8 cellular contexts compared by ENCODE assay signal in the genomic region with DNA sequence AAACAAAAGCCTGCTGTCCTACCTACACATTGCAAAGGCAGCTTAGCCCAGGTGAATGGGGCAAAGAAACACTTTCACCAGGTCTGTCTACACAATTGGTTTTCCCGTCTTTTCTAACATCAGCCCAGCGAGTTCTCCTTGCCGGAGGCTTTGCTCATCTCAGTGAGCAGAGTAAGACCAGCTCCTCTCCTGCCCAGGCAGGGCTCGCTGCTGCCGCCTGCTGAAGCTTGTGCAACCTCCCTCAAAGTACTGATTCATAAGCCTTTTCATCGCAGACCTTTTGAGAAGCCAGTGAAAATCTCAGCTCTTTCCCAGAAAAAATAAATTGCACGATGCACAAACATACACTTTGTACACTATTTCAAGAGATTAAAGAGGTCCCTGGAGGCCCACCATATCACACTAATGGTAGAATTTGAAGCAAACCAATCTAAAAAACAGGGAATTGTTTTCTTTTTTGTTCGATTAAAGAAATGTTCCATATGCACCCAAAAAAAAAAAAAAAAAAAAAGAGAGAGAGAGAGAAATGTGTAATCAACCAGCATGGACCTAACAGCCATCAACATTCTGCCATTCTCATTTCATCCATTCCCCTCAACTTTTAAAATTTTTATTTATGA.
A peak's percentile ranks its signal among the peaks of the same experiment; 100 is the strongest.
DNase-seq lines count a peak whose midpoint lies in the region; ATAC-seq and TF ChIP-seq lines count a peak whose summit lies in the region.

No MANE protein-coding gene starts in this region.

- H3K9me3 ChIP-seq in A673 (ENCODE audit: low read depth, low read length, poor library complexity, severe bottlenecking) (no peaks in the 10 kb centered on the region), MM.1S (replicated peaks; ENCODE audit: insufficient read depth, low read length) (no peaks in the 10 kb centered on the region)

- H3F3A ChIP-seq in MM.1S (ENCODE audit: insufficient read depth, low read length), result no peaks in the 10 kb centered on the region

- CTCF ChIA-PET in A673 (lab: Charles Lee), result interaction anchor here (0.5 to 2.0 kb wide), 17 partner anchors 10 to 1482 kb away, joined by 3 to 17 read pairs (median 5); no protein-coding TSS in a partner anchor

- no TSS peak for BruUV-seq in A673 (replicated peaks; lab: Mats Ljungman, UMichigan)

- no peak overlapping the region for H2AFZ ChIP-seq in MM.1S (ENCODE audit: low read length)

- H3K27me3 ChIP-seq in A673 (replicated peaks; ENCODE audit: insufficient read depth, low read depth, low read length, poor library complexity), result peaks cover 14% of the 10 kb centered on the region
- no peaks in the 10 kb centered on the region for H3K27me3 ChIP-seq in MM.1S (replicated peaks; ENCODE audit: insufficient read depth, low read length)

- POLR2A ChIA-PET in A673 (lab: Charles Lee; ENCODE audit: low non-redundant PET), result no interaction called here

- in situ Hi-C loops in GM13976 (cut with MboI; ENCODE audit: low sequenced_read_pairs, unreplicated experiment), result loop anchor here (10.0 to 25.0 kb wide), 2 partner anchors 569 to 1477 kb away; no protein-coding TSS in a partner anchor

- no peaks in the 10 kb centered on the region for H3K9me2 ChIP-seq in MM.1S (replicated peaks; ENCODE audit: insufficient read depth, low read length)

- no peaks in the 10 kb centered on the region for H4K20me1 ChIP-seq in MM.1S (ENCODE audit: insufficient read depth, low read length)

- no peaks in the 10 kb centered on the region for H3K79me2 ChIP-seq in MM.1S (ENCODE audit: low read length)

- H3K27ac ChIP-seq in A673 (ENCODE audit: low read depth, low read length, poor library complexity, severe bottlenecking), result no peak overlapping the region
- H3K27ac ChIP-seq in MM.1S (ENCODE audit: low read length), result no peak overlapping the region

- intact Hi-C loops in A673 (cut with micrococcal nuclease; ENCODE audit: unreplicated experiment) (loop anchor here (1.0 to 10.0 kb wide), 5 partner anchors 59 to 1389 kb away; no protein-coding TSS in a partner anchor), cardiac septum (cut with DNase I) (no loop called here)

- ATAC-seq in GM19023 (IDR thresholded peaks at IDR 0.05; ENCODE audit: unreplicated experiment) (no peak), HG03565 (IDR thresholded peaks at IDR 0.05; ENCODE audit: unreplicated experiment) (no peak)

- H3K4me2 ChIP-seq in MM.1S (ENCODE audit: low read depth, low read length), result no peak overlapping the region

- no peak overlapping the region for H3K9ac ChIP-seq in MM.1S (ENCODE audit: low read length)

- DNase-seq in A673 (ENCODE audit: low spot score), result peak; percentile 94
- peak; percentile 15 for DNase-seq in GM13976 (ENCODE audit: low spot score)
- peak; percentile 14 for DNase-seq in MM.1S
- DNase-seq in activated CD4-positive, alpha-beta T cell treated with anti-CD3 and anti-CD28 coated beads, Interleukin-2, amount 50 U/mL, for 48 hours, result peak; percentile 7
- peak; percentile 77 for DNase-seq in cardiac septum (ENCODE audit: low spot score)
- no peak for DNase-seq in retinal pigment epithelial cell (ENCODE audit: low read depth)

- peak; percentile 100 for TF ChIP-seq CTCF in A673 (conservative IDR thresholded peaks at IDR 0.05; ENCODE audit: low read depth, low read length)
- TF ChIP-seq CTCF in GM13976 (IDR thresholded peaks at IDR 0.05; ENCODE audit: borderline replicate concordance, control extremely low read depth, extremely low read depth, insufficient read depth, missing control alignments), result peak; percentile 45
- TF ChIP-seq CTCF in MM.1S (IDR thresholded peaks at IDR 0.05; ENCODE audit: low read length), result peak; percentile 37
- TF ChIP-seq CTCF in retinal pigment epithelial cell (conservative IDR thresholded peaks at IDR 0.05; ENCODE audit: low read depth, low read length), result peak; percentile 98

- no peaks in the 10 kb centered on the region for H3K4me1 ChIP-seq in A673 (ENCODE audit: insufficient read depth, low read length, poor library complexity, severe bottlenecking)
- H3K4me1 ChIP-seq in MM.1S (ENCODE audit: low read length), result no peaks in the 10 kb centered on the region

- no peaks in the 10 kb centered on the region for H3K36me3 ChIP-seq in A673 (ENCODE audit: insufficient read depth, low read length, poor library complexity, severe bottlenecking)
- no peaks in the 10 kb centered on the region for H3K36me3 ChIP-seq in MM.1S (replicated peaks; ENCODE audit: insufficient read depth, low read length)

- H3K4me3 ChIP-seq in A673 (ENCODE audit: low read depth, low read length, poor library complexity, severe bottlenecking), result no peak overlapping the region
- no peak overlapping the region for H3K4me3 ChIP-seq in MM.1S (ENCODE audit: low read length)
- no peak overlapping the region for H3K4me3 ChIP-seq in retinal pigment epithelial cell (ENCODE audit: low read length)

Comparison
In these comparisons a context has a peak if more than half of its experiments do, and no peak if none do; other contexts are left out.
1. CTCF ChIP-seq: peak in every context shown above with its lines; median percentile 100 in A673; 98 in retinal pigment epithelial cell; 45 in GM13976; 37 in MM.1S.